ENCODE assay signal across 8 cellular contexts in the genomic region with DNA sequence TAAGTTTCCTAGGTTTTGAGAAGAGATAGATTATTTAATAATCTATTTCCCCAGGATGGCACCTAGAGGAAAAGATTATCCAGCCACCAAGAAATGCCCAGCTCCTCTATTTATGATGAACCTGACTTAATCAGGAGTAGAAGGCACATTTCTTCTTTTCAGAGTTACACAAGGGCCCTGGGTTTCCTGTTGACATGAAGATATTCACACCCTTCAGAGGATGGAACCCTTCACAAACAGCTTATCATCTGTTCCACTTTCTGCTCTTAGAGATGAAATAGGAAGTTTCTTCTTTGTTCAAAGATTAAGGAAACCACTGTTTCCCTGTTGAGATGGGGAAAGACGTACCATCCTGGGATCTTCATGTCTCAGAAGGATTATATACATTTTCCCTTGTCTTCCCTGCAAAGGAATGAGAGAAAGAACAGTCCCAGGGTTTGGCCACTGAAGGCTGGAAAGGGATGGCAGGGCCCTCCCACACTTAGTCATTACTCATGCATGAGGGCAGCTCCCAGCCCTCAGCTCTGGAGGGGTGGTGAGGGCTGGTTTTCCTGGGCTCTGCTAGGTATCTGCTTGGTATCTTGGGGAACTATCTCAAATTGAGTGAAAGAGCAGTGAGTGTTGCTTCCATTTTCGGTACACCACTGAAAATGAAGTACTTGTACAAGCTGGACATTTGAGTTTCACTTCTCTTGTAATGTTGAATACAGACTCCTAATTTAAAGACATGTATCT.
DNase-seq lines count a peak whose midpoint lies in the region; ATAC-seq and TF ChIP-seq lines count a peak whose summit lies in the region.

No MANE protein-coding gene starts in this region.

- H3K27me3 ChIP-seq in left lung, result no peaks in the 10 kb centered on the region

- intact Hi-C loops in left lung (cut with DNase I), result no loop called here

- peaks cover 0 to 11% of the 10 kb centered on the region in 2 donors for H3K4me1 ChIP-seq in left lung

- ATAC-seq in GM18508 (IDR thresholded peaks at IDR 0.05; ENCODE audit: insufficient read depth, unreplicated experiment) (peak; percentile 58), HG02571 (IDR thresholded peaks at IDR 0.05; ENCODE audit: unreplicated experiment) (peak; percentile 77), left lung (peak; percentile 55), HG02970 (IDR thresholded peaks at IDR 0.05; ENCODE audit: low FRiP score, unreplicated experiment) (no peak)

- no peaks in the 10 kb centered on the region for H3K9me3 ChIP-seq in left lung

- no peak overlapping the region for H3K4me3 ChIP-seq in left lung

- H3K36me3 ChIP-seq in left lung, result no peaks in the 10 kb centered on the region

- H3K27ac ChIP-seq in left lung, result peak overlapping the region in 1 of 2 donors; percentile 61

- no peak for TF ChIP-seq CTCF in left lung (IDR thresholded peaks at IDR 0.05)

- DNase-seq in NOMO-1 treated with DMSO at 0.1 percent for 48 hours (lab: John Stamatoyannopoulos, UW; ENCODE audit: unreplicated experiment), result peak; percentile 79
- DNase-seq in left lung, result no peak
- DNase-seq in stimulated activated CD4-positive, alpha-beta T cell treated with anti-CD3 and anti-CD28 coated beads, Interleukin-4, amount 100 ng/mL, for 24 hours, result no peak
- DNase-seq in effector CD4-positive, alpha-beta T cell, result no peak
- DNase-seq in ureter (ENCODE audit: low spot score), result no peak
